Comparison of ENCODE assay signal across 27 cellular contexts in genomic region chr4:73477176-73477575, GRCh38. TPM values are rescaled to one million over a fixed set of nuclear protein-coding genes. Genes with fewer than 3 reads are reported as not detected.
"Had no signal": no experiment of that assay in that cellular context is flagged by ENCODE, and none has a peak within 500 bp of the region (broad histone marks: within the 10 kb centered on the region; RNA-seq: fewer than 3 reads in every experiment).

No MANE protein-coding gene starts in this region.

- H3K27me3 Mint-ChIP-seq: activated CD4-positive, alpha-beta T cell treated with anti-CD3 and anti-CD28 coated beads, Interleukin-2, amount 10 ng/mL, durations not matched to agents 24 days and 14 days; activated CD8-positive, alpha-beta memory T cell treated with anti-CD3 and anti-CD28 coated beads, Interleukin-2, amount 10 ng/mL, durations not matched to agents 7 days and 5 days had no signal

- H3K27ac Mint-ChIP-seq: activated B cell treated with CpG ODN at 0.5 μM for 24 hours; activated CD4-positive, alpha-beta T cell treated with anti-CD3 and anti-CD28 coated beads, Interleukin-2, amount 10 ng/mL, durations not matched to agents 24 days and 14 days; activated CD8-positive, alpha-beta memory T cell treated with anti-CD3 and anti-CD28 coated beads, Interleukin-2, amount 10 ng/mL, durations not matched to agents 7 days and 5 days; activated naive CD8-positive, alpha-beta T cell treated with anti-CD3 and anti-CD28 coated beads for 36 hours; activated T-cell treated with anti-CD3 and anti-CD28 coated beads, Interleukin-2, amount 50 U/mL, for 24 hours; T-helper 1 cell treated with Interleukin-12 subunit alpha and Interleukin-12 subunit beta and Interleukin-4 antibody, amounts not matched to agents 30 μg/mL and 1 μg/mL, for 36 hours had no signal

- H3K27ac ChIP-seq: KMS-11 had no signal

- ATAC-seq: activated CD8-positive, alpha-beta memory T cell treated with anti-CD3 and anti-CD28 coated beads, Interleukin-2, amount 10 ng/mL, durations not matched to agents 7 days and 5 days had no signal

- DNase-seq: activated B cell treated with CpG ODN at 0.5 μM for 24 hours; activated CD4-positive, alpha-beta T cell treated with anti-CD3 and anti-CD28 coated beads for 1 hour; activated CD4-positive, alpha-beta T cell treated with anti-CD3 and anti-CD28 coated beads, Interleukin-2, amount 10 ng/mL, durations not matched to agents 24 days and 14 days; activated CD4-positive, alpha-beta T cell treated with anti-CD3 and anti-CD28 coated beads, Interleukin-2, amount 50 U/mL, for 48 hours; activated CD8-positive, alpha-beta memory T cell treated with anti-CD3 and anti-CD28 coated beads, Interleukin-2, amount 10 ng/mL, durations not matched to agents 7 days and 5 days; activated effector memory CD4-positive, alpha-beta T cell treated with anti-CD3 and anti-CD28 coated beads, Interleukin-2, amount 50 U/mL, for 16 hours; activated naive CD4-positive, alpha-beta T cell treated with Interleukin-2 at 50 U/mL for 16 hours; activated naive CD8-positive, alpha-beta T cell treated with anti-CD3 and anti-CD28 coated beads for 36 hours; activated T-cell treated with anti-CD3 and anti-CD28 coated beads, Interleukin-2, amount 50 U/mL, for 24 hours; caudate nucleus; MV-4-11; NCI-H1092 treated with DMSO at 0.1 percent for 48 hours; NCI-H1417 treated with DMSO at 0.1 percent for 48 hours; NCI-H1694; NCI-H2029; NCI-H2107; NCI-H2171 treated with DMSO at 0.1 percent for 48 hours; NCI-H226; NCI-H774; SHP77 treated with DMSO at 0.1 percent for 48 hours had no signal

- H3K4me3 Mint-ChIP-seq: activated B cell treated with CpG ODN at 0.5 μM for 24 hours; activated CD4-positive, alpha-beta T cell treated with anti-CD3 and anti-CD28 coated beads, Interleukin-2, amount 10 ng/mL, durations not matched to agents 24 days and 14 days; activated CD8-positive, alpha-beta memory T cell treated with anti-CD3 and anti-CD28 coated beads, Interleukin-2, amount 10 ng/mL, durations not matched to agents 7 days and 5 days; activated naive CD8-positive, alpha-beta T cell treated with anti-CD3 and anti-CD28 coated beads for 36 hours; activated T-cell treated with anti-CD3 and anti-CD28 coated beads, Interleukin-2, amount 50 U/mL, for 24 hours; T-helper 1 cell treated with Interleukin-12 subunit alpha and Interleukin-12 subunit beta and Interleukin-4 antibody, amounts not matched to agents 30 μg/mL and 1 μg/mL, for 36 hours had no signal

- H3K36me3 Mint-ChIP-seq: activated CD8-positive, alpha-beta memory T cell treated with anti-CD3 and anti-CD28 coated beads, Interleukin-2, amount 10 ng/mL, durations not matched to agents 7 days and 5 days; activated naive CD8-positive, alpha-beta T cell treated with anti-CD3 and anti-CD28 coated beads for 36 hours had no signal

- H3K9me3 Mint-ChIP-seq: activated CD4-positive, alpha-beta T cell treated with anti-CD3 and anti-CD28 coated beads, Interleukin-2, amount 10 ng/mL, durations not matched to agents 24 days and 14 days; T-helper 1 cell treated with Interleukin-12 subunit alpha and Interleukin-12 subunit beta and Interleukin-4 antibody, amounts not matched to agents 30 μg/mL and 1 μg/mL, for 36 hours had no signal

- H3K4me1 Mint-ChIP-seq: activated B cell treated with CpG ODN at 0.5 μM for 24 hours; activated CD4-positive, alpha-beta T cell treated with anti-CD3 and anti-CD28 coated beads, Interleukin-2, amount 10 ng/mL, durations not matched to agents 24 days and 14 days; activated CD8-positive, alpha-beta memory T cell treated with anti-CD3 and anti-CD28 coated beads, Interleukin-2, amount 10 ng/mL, durations not matched to agents 7 days and 5 days; activated naive CD8-positive, alpha-beta T cell treated with anti-CD3 and anti-CD28 coated beads for 36 hours had no signal

RNA-seq across cellular contexts. Expression of gene AFM, which starts 4.4 kb away (rescaled TPM):
- total RNA-seq: activated B cell treated with CpG ODN at 0.5 μM for 24 hours; activated CD4-positive, alpha-beta T cell treated with anti-CD3 and anti-CD28 coated beads, Interleukin-2, amount 10 ng/mL, durations not matched to agents 24 days and 14 days; activated CD8-positive, alpha-beta memory T cell treated with anti-CD3 and anti-CD28 coated beads, Interleukin-2, amount 10 ng/mL, durations not matched to agents 7 days and 5 days; activated naive CD8-positive, alpha-beta T cell treated with anti-CD3 and anti-CD28 coated beads for 36 hours; MCF 10A; NCI-H460; OCI-LY7; SK-MEL-5 had no signal
- polyA plus RNA-seq: adipose tissue had no signal

RNA-seq across cellular contexts. Expression of gene AFP, which starts 41.2 kb away (rescaled TPM):
- total RNA-seq: activated B cell treated with CpG ODN at 0.5 μM for 24 hours; activated CD4-positive, alpha-beta T cell treated with anti-CD3 and anti-CD28 coated beads, Interleukin-2, amount 10 ng/mL, durations not matched to agents 24 days and 14 days; activated CD8-positive, alpha-beta memory T cell treated with anti-CD3 and anti-CD28 coated beads, Interleukin-2, amount 10 ng/mL, durations not matched to agents 7 days and 5 days; activated naive CD8-positive, alpha-beta T cell treated with anti-CD3 and anti-CD28 coated beads for 36 hours; MCF 10A; OCI-LY7; SK-MEL-5 had no signal
- polyA plus RNA-seq: adipose tissue had no signal
